Comparison of ENCODE assay signal across 11 cellular contexts in the genomic region with DNA sequence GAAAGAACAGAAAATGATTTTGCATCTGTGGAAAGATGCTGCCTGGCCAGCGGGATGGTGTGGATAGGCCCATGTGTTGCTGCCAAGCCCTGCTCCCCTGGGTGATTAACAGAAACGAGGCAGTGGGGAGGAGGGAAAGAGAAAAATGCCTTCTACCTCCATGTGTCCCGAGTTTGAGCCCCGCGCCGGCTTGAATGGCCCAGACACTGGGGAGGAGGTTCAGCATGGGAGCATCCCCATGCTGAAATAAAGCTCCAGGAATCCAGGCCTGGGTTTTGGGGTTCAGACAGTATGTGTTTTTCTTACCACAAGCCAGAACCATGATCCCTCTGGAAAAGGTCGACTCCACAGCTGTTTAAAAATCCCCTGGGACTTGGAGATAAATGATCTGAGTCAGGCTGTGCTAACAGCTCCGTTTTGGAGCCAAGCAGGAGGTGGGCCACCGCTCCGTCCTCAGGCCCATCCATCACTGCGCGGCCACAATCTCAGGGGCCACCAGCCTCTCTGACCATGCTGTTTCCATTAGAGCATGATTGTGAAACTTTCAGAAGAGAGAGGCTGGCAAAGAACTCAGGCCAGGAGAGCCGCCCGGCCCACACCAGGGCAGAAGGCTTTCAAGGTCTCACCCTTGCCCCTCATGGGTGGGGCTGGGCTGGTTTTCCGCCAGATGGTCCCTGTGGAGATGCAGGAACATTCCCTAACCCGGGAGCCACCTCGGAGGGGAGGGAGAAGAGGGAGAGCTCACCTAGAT.
A peak's percentile ranks its signal among the peaks of the same experiment; 100 is the strongest.
DNase-seq lines count a peak whose midpoint lies in the region; ATAC-seq and TF ChIP-seq lines count a peak whose summit lies in the region.
"Had no signal": no experiment of that assay in that cellular context is flagged by ENCODE, and none has a peak within 500 bp of the region (broad histone marks: within the 10 kb centered on the region; RNA-seq: fewer than 3 reads in every experiment).

No MANE protein-coding gene starts in this region.

- no peak for TF ChIP-seq CTCF in fibroblast of lung (conservative IDR thresholded peaks at IDR 0.05 in 1 of 2, IDR thresholded peaks at IDR 0.05 in 1 of 2; ENCODE audit: low read depth in 1 of 2, low read length in 2 of 2)
- no peak for TF ChIP-seq CTCF in nephron progenitor cell (IDR thresholded peaks at IDR 0.05)
- TF ChIP-seq CTCF in vagina (IDR thresholded peaks at IDR 0.05), result no peak
- TF ChIP-seq CTCF in natural killer cell (IDR thresholded peaks at IDR 0.05), result no peak

- no peaks in the 10 kb centered on the region for H3K9me3 ChIP-seq in fibroblast of lung (ENCODE audit: control insufficient read depth, insufficient read depth, low read depth, low read length)
- H3K9me3 ChIP-seq in vagina, result no peaks in the 10 kb centered on the region

- H3K36me3 ChIP-seq in fibroblast of lung (ENCODE audit: control insufficient read depth, insufficient read depth, low read length) (no peaks in the 10 kb centered on the region), vagina (no peaks in the 10 kb centered on the region)

- no peak for TF ChIP-seq POLR2A in vagina (IDR thresholded peaks at IDR 0.05)

- peak overlapping the region; percentile 93 for H3K27ac Mint-ChIP-seq in nephron progenitor cell
- H3K27ac Mint-ChIP-seq in natural killer cell, result no peak overlapping the region
- H3K27ac Mint-ChIP-seq: activated naive CD8-positive, alpha-beta T cell treated with anti-CD3 and anti-CD28 coated beads for 36 hours; endodermal cell had no signal

- H3K9ac ChIP-seq in fibroblast of lung (ENCODE audit: insufficient read depth, low read length), result no peak overlapping the region

- H3K27ac ChIP-seq in fibroblast of lung (ENCODE audit: insufficient read depth, low read length), result peak overlapping the region; percentile 20
- peak overlapping the region; percentile 57 for H3K27ac ChIP-seq in vagina

- peaks cover 14% of the 10 kb centered on the region for H3K9me3 Mint-ChIP-seq in nephron progenitor cell
- no peaks in the 10 kb centered on the region for H3K9me3 Mint-ChIP-seq in natural killer cell

- H2AFZ ChIP-seq in fibroblast of lung (ENCODE audit: low read length), result no peak overlapping the region

- H3K79me2 ChIP-seq in fibroblast of lung (ENCODE audit: control insufficient read depth, insufficient read depth, low read length), result no peaks in the 10 kb centered on the region

- H3K4me1 Mint-ChIP-seq in nephron progenitor cell (peaks cover 42% of the 10 kb centered on the region), natural killer cell (no peaks in the 10 kb centered on the region)
- H3K4me1 Mint-ChIP-seq: activated naive CD8-positive, alpha-beta T cell treated with anti-CD3 and anti-CD28 coated beads for 36 hours had no signal

- ATAC-seq in natural killer cell, result no peak
- ATAC-seq: Panc1 had no signal

- H3K4me3 Mint-ChIP-seq in nephron progenitor cell, result no peak overlapping the region
- H3K4me3 Mint-ChIP-seq in natural killer cell, result no peak overlapping the region
- H3K4me3 Mint-ChIP-seq: activated naive CD8-positive, alpha-beta T cell treated with anti-CD3 and anti-CD28 coated beads for 36 hours; endodermal cell had no signal

- H3K27me3 ChIP-seq in fibroblast of lung (ENCODE audit: control insufficient read depth, insufficient read depth, low read length), result no peaks in the 10 kb centered on the region
- H3K27me3 ChIP-seq in vagina, result no peaks in the 10 kb centered on the region

- H3K36me3 Mint-ChIP-seq in nephron progenitor cell (ENCODE audit: low read depth) (peaks cover 5% of the 10 kb centered on the region), natural killer cell (no peaks in the 10 kb centered on the region)
- H3K36me3 Mint-ChIP-seq: activated naive CD8-positive, alpha-beta T cell treated with anti-CD3 and anti-CD28 coated beads for 36 hours had no signal

- H4K20me1 ChIP-seq in fibroblast of lung (ENCODE audit: control insufficient read depth, extremely low read depth, insufficient read depth, low read length), result no peaks in the 10 kb centered on the region

- peak; percentile 99 for DNase-seq in RPMI7951 (ENCODE audit: low read depth)
- DNase-seq in fibroblast of lung (ENCODE audit: low read depth in 2 of 2), result peak; percentile 91 to 95
- DNase-seq in nephron progenitor cell, result peak; percentile 20
- DNase-seq in vagina (ENCODE audit: extremely low spot score in 2 of 2), result no peak
- DNase-seq in activated CD8-positive, alpha-beta memory T cell treated with anti-CD3 and anti-CD28 coated beads for 24 hours, result no peak
- DNase-seq in natural killer cell, result no peak
- DNase-seq in NCI-H524 treated with DMSO at 0.1 percent for 48 hours (lab: John Stamatoyannopoulos, UW), result no peak
- DNase-seq: activated naive CD8-positive, alpha-beta T cell treated with anti-CD3 and anti-CD28 coated beads for 36 hours; endodermal cell; NCI-H2227 treated with DMSO at 0.1 percent for 48 hours had no signal

- intact Hi-C loops in vagina (cut with DNase I) (no loop called here), natural killer cell (cut with micrococcal nuclease) (no loop called here)

- H3K4me1 ChIP-seq in fibroblast of lung (ENCODE audit: control insufficient read depth, extremely low read depth, insufficient read depth, low read length) (peaks cover 32% of the 10 kb centered on the region), vagina (peaks cover 33% of the 10 kb centered on the region)

- H3K4me2 ChIP-seq in fibroblast of lung (ENCODE audit: extremely low read depth, insufficient read depth, low read length), result peak overlapping the region; percentile 29

- no peak overlapping the region for H3K4me3 ChIP-seq in fibroblast of lung (replicated peaks in 1 of 4; ENCODE audit: control extremely low read depth in 1 of 4, insufficient read depth in 1 of 4, low read depth in 3 of 4, low read length in 4 of 4)
- H3K4me3 ChIP-seq in vagina, result no peak overlapping the region

- peaks cover 2% of the 10 kb centered on the region for H3K27me3 Mint-ChIP-seq in nephron progenitor cell (ENCODE audit: low read depth, poor library complexity)
- H3K27me3 Mint-ChIP-seq in natural killer cell (ENCODE audit: low read depth in 2 of 2), result peaks cover 7 to 11% of the 10 kb centered on the region in 2 donors
- H3K27me3 Mint-ChIP-seq: activated naive CD8-positive, alpha-beta T cell treated with anti-CD3 and anti-CD28 coated beads for 36 hours had no signal

Comparison
In these comparisons a context has a peak if more than half of its experiments do, and no peak if none do; other contexts are left out.
1. DNase-seq: peak in RPMI7951 (single experiment), fibroblast of lung (2 of 2) and nephron progenitor cell (single experiment); none in vagina (0 of 2), activated CD8-positive, alpha-beta memory T cell treated with anti-CD3 and anti-CD28 coated beads for 24 hours (single experiment), natural killer cell (single experiment) and NCI-H524 treated with DMSO at 0.1 percent for 48 hours (single experiment).